In the genomic region with DNA sequence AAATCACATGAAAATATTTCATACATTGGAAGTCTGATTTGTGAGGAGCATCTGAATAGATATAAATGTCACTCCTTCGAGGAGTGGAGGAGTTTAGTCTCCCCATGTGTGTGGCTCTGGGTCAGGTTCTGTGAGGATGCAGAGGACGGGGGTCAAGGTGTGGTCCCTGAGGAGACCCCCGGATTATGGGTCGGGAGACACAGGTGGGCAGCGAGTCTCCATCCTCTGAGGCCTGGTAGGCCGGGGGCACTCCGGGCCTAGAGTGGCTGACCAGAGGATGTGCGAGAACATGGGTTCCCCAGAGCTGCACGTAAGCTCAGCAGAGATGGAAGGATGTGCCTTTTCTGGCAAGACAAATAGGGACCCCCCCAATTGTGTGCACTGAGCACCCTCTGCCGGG, we compare ENCODE assay signal across 28 cellular contexts.
"Had no signal": no experiment of that assay in that cellular context is flagged by ENCODE, and none has a peak within 500 bp of the region (broad histone marks: within the 10 kb centered on the region; RNA-seq: fewer than 3 reads in every experiment).

No MANE protein-coding gene starts in this region.

- H3K27me3 ChIP-seq: neutrophil, ovary, right lobe of liver, testis, transverse colon, uterus had no signal

- H3K9me3 ChIP-seq: neutrophil, ovary, psoas muscle, right lobe of liver, sigmoid colon, suprapubic skin, testis, tibial artery, transverse colon, upper lobe of right lung, uterus had no signal

- H3K27ac ChIP-seq: neutrophil, ovary, parathyroid adenoma, psoas muscle, right lobe of liver, sigmoid colon, suprapubic skin, testis, tibial artery, transverse colon, upper lobe of right lung, uterus had no signal

- H3K79me2 ChIP-seq: parathyroid adenoma had no signal

- DNase-seq: naive thymus-derived CD8-positive, alpha-beta T cell; nephron progenitor cell; nucleus accumbens; ovary; psoas muscle; right cardiac atrium; sigmoid colon; small intestine; stimulated activated CD4-positive, alpha-beta T cell treated with anti-CD3 and anti-CD28 coated beads, Interleukin-12 subunit alpha, Interleukin-12 subunit beta, amount 100 ng/mL, for 4 hours; stimulated activated CD4-positive, alpha-beta T cell treated with anti-CD3 and anti-CD28 coated beads, Interleukin-1b, Interleukin-23, amount 100 ng/mL, for 48 hours; stimulated activated CD4-positive, alpha-beta T cell treated with anti-CD3 and anti-CD28 coated beads, Interleukin-4, amount 100 ng/mL, for 1 hour; stimulated activated CD4-positive, alpha-beta T cell treated with anti-CD3 and anti-CD28 coated beads, Interleukin-4, amount 100 ng/mL, for 4 hours; stimulated activated CD8-positive, alpha-beta memory T cell treated with anti-CD3 and anti-CD28 coated beads, Interleukin-4, amount 100 ng/mL, for 48 hours; stimulated activated naive CD4-positive, alpha-beta T cell; stimulated activated naive CD8-positive, alpha-beta T cell treated with anti-CD3 and anti-CD28 coated beads, Interleukin-15, amount 100 ng/mL, for 72 hours; stimulated activated naive CD8-positive, alpha-beta T cell treated with anti-CD3 and anti-CD28 coated beads, Interleukin-15, Interleukin-2, amounts not matched to agents 100 U/mL and 50 U/mL, for 24 hours; substantia nigra; testis; tibial artery; transverse colon; upper lobe of right lung; uterus had no signal

- H2AFZ ChIP-seq: parathyroid adenoma had no signal

- H3K9ac ChIP-seq: parathyroid adenoma had no signal

- H3K4me3 ChIP-seq: ovary, psoas muscle, right lobe of liver, sigmoid colon, suprapubic skin, testis, tibial artery, transverse colon, upper lobe of right lung, uterus had no signal

- H3K4me1 ChIP-seq: parathyroid adenoma, psoas muscle, right lobe of liver, sigmoid colon, suprapubic skin, testis, tibial artery, transverse colon, upper lobe of right lung, uterus had no signal

- ATAC-seq: naive thymus-derived CD8-positive, alpha-beta T cell; natural killer cell treated with Interleukin-12 subunit alpha and Interleukin-12 subunit beta and Interleukin-15 and Interleukin-18, amount 100 ng/mL, for 72 hours; psoas muscle; right cardiac atrium; stimulated activated memory B cell treated with anti-CD40 and anti-IgM and Interleukin-4, amounts not matched to agents 10 μg/mL and 1 μg/mL and 100 μg/mL, for 72 hours; stimulated activated naive CD8-positive, alpha-beta T cell treated with anti-CD3 and anti-CD28 coated beads, Interleukin-15, amount 100 ng/mL, for 72 hours; stimulated activated naive CD8-positive, alpha-beta T cell treated with anti-CD3 and anti-CD28 coated beads, Interleukin-15, Interleukin-2, amounts not matched to agents 100 U/mL and 50 U/mL, for 24 hours; upper lobe of right lung had no signal

- H3K36me3 ChIP-seq: neutrophil, ovary, right lobe of liver, sigmoid colon, suprapubic skin, tibial artery, transverse colon, upper lobe of right lung, uterus had no signal

- FAIRE-seq: small intestine had no signal
